1 cellular context compared by ENCODE assay signal in the genomic region with DNA sequence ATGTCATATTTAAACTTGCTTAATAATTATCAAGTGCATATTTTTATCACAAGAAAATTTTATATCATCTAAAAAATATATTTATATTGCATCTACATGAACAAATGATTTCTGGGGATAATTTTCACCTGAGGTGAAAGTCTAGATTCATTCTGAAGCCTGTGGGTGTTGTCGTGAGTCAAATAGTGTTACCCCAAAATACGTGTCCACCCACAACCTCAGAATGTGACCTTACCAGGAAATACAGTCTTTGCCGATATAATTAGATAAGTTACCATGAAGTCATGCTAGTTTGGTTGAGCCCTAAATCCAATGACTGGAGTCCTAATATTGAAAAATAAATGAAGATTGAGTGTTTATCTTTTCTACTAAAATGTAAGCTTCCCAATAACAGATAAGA.
TF ChIP-seq lines count a peak whose summit lies in the region.

No MANE protein-coding gene starts in this region.

TF ChIP-seq in GM12878, 131 proteins besides CTCF, POLR2A, EP300 and RAD21 (continued from another document):
- peak; percentile 89 for TF ChIP-seq MEF2A (IDR thresholded peaks at IDR 0.05; ENCODE audit: insufficient read depth, low read depth, low read length)
- TF ChIP-seq MTA2 (IDR thresholded peaks at IDR 0.05; ENCODE audit: low read depth), result peak; percentile 49
- TF ChIP-seq PML (IDR thresholded peaks at IDR 0.05; ENCODE audit: low read length), result 0 out of 2 replicates have a peak, but pooled peaks have one; percentile 48
- TF ChIP-seq SREBF2 (IDR thresholded peaks at IDR 0.05; ENCODE audit: low read length), result no peak
- TF ChIP-seq JUNB (IDR thresholded peaks at IDR 0.05), result peak; percentile 94
- TF ChIP-seq RUNX3 (IDR thresholded peaks at IDR 0.05; ENCODE audit: low read length), result peak; percentile 94
- TF ChIP-seq ZNF207 (IDR thresholded peaks at IDR 0.05; ENCODE audit: borderline replicate concordance), result no peak
- peak; percentile 95 for TF ChIP-seq BCL11A (IDR thresholded peaks at IDR 0.05; ENCODE audit: low read depth, low read length)
- TF ChIP-seq EZH2 (IDR thresholded peaks at IDR 0.05; ENCODE audit: borderline replicate concordance, control insufficient read depth, low read depth, low read length), result no peak
- TF ChIP-seq SRF (IDR thresholded peaks at IDR 0.05; ENCODE audit: low read depth in 2 of 2, low read length in 2 of 2), result peak in 1 of 2 experiments; percentile 71; a peak in 1 of 4 replicates
- peak; percentile 59; the same call in 1 of the 2 replicates for TF ChIP-seq CREB1 (IDR thresholded peaks at IDR 0.05; ENCODE audit: low read depth)
- TF ChIP-seq POU2F2 (IDR thresholded peaks at IDR 0.05; ENCODE audit: borderline replicate concordance, low read depth, low read length), result 0 out of 3 replicates have a peak, but pooled peaks have one; percentile 30
- peak; percentile 48 for TF ChIP-seq BCL3 (IDR thresholded peaks at IDR 0.05; ENCODE audit: borderline replicate concordance, insufficient read depth, low read depth, low read length, poor library complexity, severe bottlenecking)
- TF ChIP-seq MTA3 (IDR thresholded peaks at IDR 0.05; ENCODE audit: borderline replicate concordance, low read length), result peak; percentile 50; the same call in 1 of the 2 replicates
- no peak for TF ChIP-seq BACH1 (IDR thresholded peaks at IDR 0.05; ENCODE audit: borderline replicate concordance)
- TF ChIP-seq ZBED1 (IDR thresholded peaks at IDR 0.05; ENCODE audit: borderline replicate concordance), result peak; percentile 44; the same call in 1 of the 2 replicates
- TF ChIP-seq ZNF274 (IDR thresholded peaks at IDR 0.05; ENCODE audit: insufficient read depth, insufficient read length), result no peak
- TF ChIP-seq ETV6 (conservative IDR thresholded peaks at IDR 0.05 in 1 of 2, IDR thresholded peaks at IDR 0.05 in 1 of 2; ENCODE audit: borderline replicate concordance in 1 of 2, low read depth in 1 of 2), result 0 out of 4 replicates have a peak, but pooled peaks of 1 of the 2 experiments have one; percentile 23
- TF ChIP-seq, protein P1, sequence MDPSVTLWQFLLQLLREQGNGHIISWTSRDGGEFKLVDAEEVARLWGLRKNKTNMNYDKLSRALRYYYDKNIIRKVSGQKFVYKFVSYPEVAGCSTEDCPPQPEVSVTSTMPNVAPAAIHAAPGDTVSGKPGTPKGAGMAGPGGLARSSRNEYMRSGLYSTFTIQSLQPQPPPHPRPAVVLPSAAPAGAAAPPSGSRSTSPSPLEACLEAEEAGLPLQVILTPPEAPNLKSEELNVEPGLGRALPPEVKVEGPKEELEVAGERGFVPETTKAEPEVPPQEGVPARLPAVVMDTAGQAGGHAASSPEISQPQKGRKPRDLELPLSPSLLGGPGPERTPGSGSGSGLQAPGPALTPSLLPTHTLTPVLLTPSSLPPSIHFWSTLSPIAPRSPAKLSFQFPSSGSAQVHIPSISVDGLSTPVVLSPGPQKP (IDR thresholded peaks at IDR 0.05; ENCODE audit: low read depth, low read length), result no peak
- no peak for TF ChIP-seq SIX5 (IDR thresholded peaks at IDR 0.05; ENCODE audit: low read depth, low read length, severe bottlenecking)
- TF ChIP-seq PKNOX1 (IDR thresholded peaks at IDR 0.05), result no peak
- peak; percentile 84; the same call in 1 of the 2 replicates for TF ChIP-seq CREM (IDR thresholded peaks at IDR 0.05; ENCODE audit: low read depth)
- TF ChIP-seq NFIC (IDR thresholded peaks at IDR 0.05; ENCODE audit: low read depth, low read length), result peak; percentile 91
- peak; percentile 46; the same call in 1 of the 2 replicates for TF ChIP-seq EED (IDR thresholded peaks at IDR 0.05; ENCODE audit: low read depth)
- no peak for TF ChIP-seq ZNF384 (IDR thresholded peaks at IDR 0.05; ENCODE audit: borderline replicate concordance, low read depth, low read length)
- no peak for TF ChIP-seq REST (IDR thresholded peaks at IDR 0.05; ENCODE audit: low read depth, low read length)
- TF ChIP-seq, protein P2, sequence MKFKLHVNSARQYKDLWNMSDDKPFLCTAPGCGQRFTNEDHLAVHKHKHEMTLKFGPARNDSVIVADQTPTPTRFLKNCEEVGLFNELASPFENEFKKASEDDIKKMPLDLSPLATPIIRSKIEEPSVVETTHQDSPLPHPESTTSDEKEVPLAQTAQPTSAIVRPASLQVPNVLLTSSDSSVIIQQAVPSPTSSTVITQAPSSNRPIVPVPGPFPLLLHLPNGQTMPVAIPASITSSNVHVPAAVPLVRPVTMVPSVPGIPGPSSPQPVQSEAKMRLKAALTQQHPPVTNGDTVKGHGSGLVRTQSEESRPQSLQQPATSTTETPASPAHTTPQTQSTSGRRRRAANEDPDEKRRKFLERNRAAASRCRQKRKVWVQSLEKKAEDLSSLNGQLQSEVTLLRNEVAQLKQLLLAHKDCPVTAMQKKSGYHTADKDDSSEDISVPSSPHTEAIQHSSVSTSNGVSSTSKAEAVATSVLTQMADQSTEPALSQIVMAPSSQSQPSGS (IDR thresholded peaks at IDR 0.05; ENCODE audit: low read length), result peak; percentile 93
- 0 out of 4 replicates have a peak, but pooled peaks of 1 of the 2 experiments have one; percentile 9 for TF ChIP-seq BHLHE40 (IDR thresholded peaks at IDR 0.05; ENCODE audit: borderline replicate concordance in 1 of 2, low read depth in 2 of 2, low read length in 1 of 2)
- TF ChIP-seq HSF1 (IDR thresholded peaks at IDR 0.05; ENCODE audit: low read depth, low read length), result no peak
- TF ChIP-seq ZNF24 (IDR thresholded peaks at IDR 0.05), result peak; percentile 75
- TF ChIP-seq TCF3 (IDR thresholded peaks at IDR 0.05; ENCODE audit: borderline replicate concordance, insufficient read depth, low read depth, low read length), result 0 out of 2 replicates have a peak, but pooled peaks have one; percentile 35
- no peak for TF ChIP-seq BRCA1 (IDR thresholded peaks at IDR 0.05; ENCODE audit: low read depth, low read length)
- no peak for TF ChIP-seq IKZF1 (conservative IDR thresholded peaks at IDR 0.05)
- TF ChIP-seq TBL1XR1 (IDR thresholded peaks at IDR 0.05; ENCODE audit: low read depth, low read length), result no peak
- TF ChIP-seq RBBP5 (conservative IDR thresholded peaks at IDR 0.05), result no peak
- TF ChIP-seq KAT2A (conservative IDR thresholded peaks at IDR 0.05; ENCODE audit: control insufficient read depth, low read depth, low read length), result no peak
- TF ChIP-seq CBFB (IDR thresholded peaks at IDR 0.05; ENCODE audit: low read depth), result 0 out of 2 replicates have a peak, but pooled peaks have one; percentile 46
- TF ChIP-seq PAX5 (IDR thresholded peaks at IDR 0.05; ENCODE audit: borderline replicate concordance, low read depth, low read length), result peak; percentile 65
- peak; percentile 88; the same call in 1 of the 2 replicates for TF ChIP-seq FOXM1 (IDR thresholded peaks at IDR 0.05; ENCODE audit: low read depth, low read length)
- TF ChIP-seq IRF4 (IDR thresholded peaks at IDR 0.05; ENCODE audit: low read depth, low read length), result peak; percentile 82; the same call in 1 of the 2 replicates
- no peak for TF ChIP-seq ASH2L (IDR thresholded peaks at IDR 0.05; ENCODE audit: borderline replicate concordance, low read depth)
- TF ChIP-seq, protein P3, sequence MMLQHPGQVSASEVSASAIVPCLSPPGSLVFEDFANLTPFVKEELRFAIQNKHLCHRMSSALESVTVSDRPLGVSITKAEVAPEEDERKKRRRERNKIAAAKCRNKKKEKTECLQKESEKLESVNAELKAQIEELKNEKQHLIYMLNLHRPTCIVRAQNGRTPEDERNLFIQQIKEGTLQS (IDR thresholded peaks at IDR 0.05; ENCODE audit: borderline replicate concordance, extremely low read depth, low read depth, low read length), result no peak
- no peak for TF ChIP-seq WRNIP1 (IDR thresholded peaks at IDR 0.05; ENCODE audit: borderline replicate concordance, low read depth, low read length)
- no peak for TF ChIP-seq STAT1 (conservative IDR thresholded peaks at IDR 0.05)
